ENCODE assay signal across 18 cellular contexts in genomic region chr2:20001361-20001863, GRCh38. TPM values are rescaled to one million over a fixed set of nuclear protein-coding genes. Genes with fewer than 3 reads are reported as not detected.
A peak's percentile ranks its signal among the peaks of the same experiment; 100 is the strongest.
DNase-seq lines count a peak whose midpoint lies in the region; ATAC-seq, FAIRE-seq and TF ChIP-seq lines count a peak whose summit lies in the region.
"Had no signal": no experiment of that assay in that cellular context is flagged by ENCODE, and none has a peak within 500 bp of the region (broad histone marks: within the 10 kb centered on the region; RNA-seq: fewer than 3 reads in every experiment).

No MANE protein-coding gene starts in this region.

- no peak for ATAC-seq in HCT116
- ATAC-seq: A549 had no signal

- H3K4me3 ChIP-seq in HCT116 (replicated peaks in 1 of 2; ENCODE audit: low read depth in 1 of 2, low read length in 2 of 2) (no peak overlapping the region), HEK293 (ENCODE audit: low read depth, low read length) (no peak overlapping the region), bronchial epithelial cell (ENCODE audit: low read depth, low read length) (no peak overlapping the region)
- H3K4me3 ChIP-seq: A549 had no signal

- no peak for FAIRE-seq in bronchial epithelial cell (lab: Jason Lieb, UNC)
- FAIRE-seq: A549, D721Med had no signal

- CTCF ChIA-PET in HCT116 (lab: Charles Lee) (interaction anchor here (1.8 kb wide), 1 partner anchor 14 kb away, joined by 9 read pairs; no protein-coding TSS in a partner anchor), HEK293 (lab: Yijun Ruan, JAX) (interaction anchor here (0.6 to 2.0 kb wide), 3 partner anchors 13 to 39 kb away, joined by 3 to 15 read pairs (median 4); no protein-coding TSS in a partner anchor)

- H4K20me1 ChIP-seq in HCT116 (ENCODE audit: insufficient read depth), result no peaks in the 10 kb centered on the region

- H3K27me3 ChIP-seq in HCT116 (ENCODE audit: insufficient read depth, low read length) (no peaks in the 10 kb centered on the region), bronchial epithelial cell (ENCODE audit: control insufficient read depth, insufficient read depth, low read length) (no peaks in the 10 kb centered on the region)

- H3K27ac ChIP-seq in HCT116 (ENCODE audit: low read depth, low read length), result no peak overlapping the region
- H3K27ac ChIP-seq in HEK293 (ENCODE audit: extremely low read depth, low read depth, low read length), result no peak overlapping the region
- H3K27ac ChIP-seq: A549, C4-2B had no signal

- intact Hi-C loops in HCT116 (cut with micrococcal nuclease), result no loop called here

- H2AFZ ChIP-seq in HCT116 (ENCODE audit: low read depth, low read length, poor library complexity, severe bottlenecking), result no peak overlapping the region

- H3K4me1 ChIP-seq in HCT116 (ENCODE audit: control insufficient read depth in 1 of 2, insufficient read depth in 2 of 2, low read length in 2 of 2) (no peaks in the 10 kb centered on the region), HEK293 (ENCODE audit: control insufficient read depth, insufficient read depth, low read length) (no peaks in the 10 kb centered on the region)
- H3K4me1 ChIP-seq: A549, Caco-2 had no signal

- H3K9ac ChIP-seq in HCT116 (ENCODE audit: low read length), result no peak overlapping the region

- H3K36me3 ChIP-seq in HCT116 (ENCODE audit: control insufficient read depth in 1 of 2, insufficient read depth in 2 of 2, low read length in 2 of 2) (no peaks in the 10 kb centered on the region), HEK293 (ENCODE audit: control insufficient read depth in 2 of 2, insufficient read depth in 1 of 2, low read length in 2 of 2) (no peaks in the 10 kb centered on the region), bronchial epithelial cell (ENCODE audit: control insufficient read depth, insufficient read depth, low read length) (no peaks in the 10 kb centered on the region)

- H3K9me3 ChIP-seq in HCT116 (ENCODE audit: control insufficient read depth in 1 of 2, insufficient read depth in 1 of 2, low read depth in 1 of 2, low read length in 2 of 2) (no peaks in the 10 kb centered on the region), HEK293 (ENCODE audit: control insufficient read depth, insufficient read depth, low read depth, low read length) (no peaks in the 10 kb centered on the region)
- H3K9me3 ChIP-seq: A549, Caco-2 had no signal

- H3K9me2 ChIP-seq in HCT116 (ENCODE audit: insufficient read depth), result no peaks in the 10 kb centered on the region

- DNase-seq in HCT116 (ENCODE audit: low read depth, low spot score), result no peak
- DNase-seq in bronchial epithelial cell (ENCODE audit: low read depth), result peak; percentile 78
- peak; percentile 12 for DNase-seq in kidney tubule cell (ENCODE audit: low spot score)
- no peak for DNase-seq in NCI-H1048 (lab: John Stamatoyannopoulos, UW)
- DNase-seq in amygdala (lab: John Stamatoyannopoulos, UW), result no peak
- DNase-seq: AML-193; Caco-2; CD4-positive, alpha-beta T cell; DMS79 treated with DMSO at 0.1 percent for 48 hours; GF-D8; GOT3; H7; IMR-90; KBM-7 had no signal

- TF ChIP-seq CTCF in HCT116 (IDR thresholded peaks at IDR 0.05 in 2 of 3, conservative IDR thresholded peaks at IDR 0.05 in 1 of 3; ENCODE audit: borderline replicate concordance in 1 of 3, insufficient read depth in 1 of 3, low read depth in 2 of 3, low read length in 2 of 3), result no peak
- no peak for TF ChIP-seq CTCF in HEK293 (tag by site-specific recombination; IDR thresholded peaks at IDR 0.05)
- TF ChIP-seq CTCF in bronchial epithelial cell (IDR thresholded peaks at IDR 0.05; ENCODE audit: insufficient read depth, low read length, severe bottlenecking), result no peak

- H3K79me2 ChIP-seq in HCT116 (ENCODE audit: insufficient read depth, low read length), result no peaks in the 10 kb centered on the region

- no peak overlapping the region for H3K4me2 ChIP-seq in HCT116 (ENCODE audit: low read length)
- H3K4me2 ChIP-seq: A549 had no signal

- TF ChIP-seq POLR2A in HCT116 (IDR thresholded peaks at IDR 0.05; ENCODE audit: borderline replicate concordance, extremely low read depth, insufficient read depth, insufficient read length), result no peak

- no peak for TF ChIP-seq RAD21 in HCT116 (IDR thresholded peaks at IDR 0.05; ENCODE audit: low read depth)

- RAD21 ChIA-PET in HCT116 (lab: Charles Lee; ENCODE audit: low non-redundant PET in 1 of 2, low total read pairs in 2 of 2, uncharacterized antibody in 2 of 2, unreplicated experiment in 2 of 2), result no interaction called here

- POLR2A ChIA-PET in HCT116 (lab: Charles Lee) (no interaction called here), HEK293 (lab: Yijun Ruan, JAX) (no interaction called here)

- BruUV-seq in HCT116 (replicated peaks; lab: Mats Ljungman, UMichigan), result no TSS peak

TF ChIP-seq in HCT116, 20 proteins besides CTCF, POLR2A, EP300 and RAD21:
- TF ChIP-seq FOSL1 (IDR thresholded peaks at IDR 0.05; ENCODE audit: low read depth) (0 out of 2 replicates have a peak, but pooled peaks have one; percentile 16), EZH2 (IDR thresholded peaks at IDR 0.05) (no peak), ZFX (IDR thresholded peaks at IDR 0.05) (no peak)

TF ChIP-seq in HEK293, 187 proteins besides CTCF, POLR2A, EP300 and RAD21:
- TF ChIP-seq ZNF37A (tag by site-specific recombination; IDR thresholded peaks at IDR 0.05) (no peak), GFI1B (tag by site-specific recombination; IDR thresholded peaks at IDR 0.05) (no peak), SCRT2 (tag by site-specific recombination; IDR thresholded peaks at IDR 0.05) (peak; percentile 98), SCRT1 (tag by site-specific recombination; IDR thresholded peaks at IDR 0.05; ENCODE audit: borderline replicate concordance) (peak; percentile 79), ZFP69B (tag by site-specific recombination; IDR thresholded peaks at IDR 0.05) (no peak), ZNF580 (tag by site-specific recombination; IDR thresholded peaks at IDR 0.05) (no peak), ZNF629 (tag by site-specific recombination; IDR thresholded peaks at IDR 0.05) (0 out of 2 replicates have a peak, but pooled peaks have one; percentile 28)

RNA-seq across cellular contexts. Expression of gene MATN3, which starts 11.1 kb away (rescaled TPM):
- total RNA-seq in HCT116 (2021; ENCODE audit: unreplicated experiment) (not detected), bronchial epithelial cell (0.26 and 1.0 TPM in 2 replicates)
- not detected in 2 replicates for polyA plus RNA-seq in HCT116 (2012)
- total RNA-seq: CD4-positive, alpha-beta T cell had no signal

RNA-seq across cellular contexts. Expression of gene WDR35, which starts 11.5 kb away (rescaled TPM):
- total RNA-seq in HCT116 (2021; ENCODE audit: unreplicated experiment) (9.6 TPM), bronchial epithelial cell (4.2 and 8.7 TPM in 2 replicates)
- 2.1 and 3.3 TPM in 2 replicates for polyA plus RNA-seq in HCT116 (2012)

RNA-seq across cellular contexts. Expression of gene LAPTM4A, which starts 50.0 kb away (rescaled TPM):
- total RNA-seq in HCT116 (2021; ENCODE audit: unreplicated experiment), result 84.5 TPM
- 66.1 and 72.5 TPM in 2 replicates for polyA plus RNA-seq in HCT116 (2012)
- total RNA-seq in bronchial epithelial cell, result 60.0 and 63.1 TPM in 2 replicates

Comparison
In these comparisons a context has a peak if more than half of its experiments do, and no peak if none do; other contexts are left out.
1. DNase-seq: peak in bronchial epithelial cell (single experiment) and kidney tubule cell (single experiment); none in HCT116 (single experiment), NCI-H1048 (single experiment) and amygdala (0 of 56).